8 cellular contexts compared by ENCODE assay signal in the genomic region with DNA sequence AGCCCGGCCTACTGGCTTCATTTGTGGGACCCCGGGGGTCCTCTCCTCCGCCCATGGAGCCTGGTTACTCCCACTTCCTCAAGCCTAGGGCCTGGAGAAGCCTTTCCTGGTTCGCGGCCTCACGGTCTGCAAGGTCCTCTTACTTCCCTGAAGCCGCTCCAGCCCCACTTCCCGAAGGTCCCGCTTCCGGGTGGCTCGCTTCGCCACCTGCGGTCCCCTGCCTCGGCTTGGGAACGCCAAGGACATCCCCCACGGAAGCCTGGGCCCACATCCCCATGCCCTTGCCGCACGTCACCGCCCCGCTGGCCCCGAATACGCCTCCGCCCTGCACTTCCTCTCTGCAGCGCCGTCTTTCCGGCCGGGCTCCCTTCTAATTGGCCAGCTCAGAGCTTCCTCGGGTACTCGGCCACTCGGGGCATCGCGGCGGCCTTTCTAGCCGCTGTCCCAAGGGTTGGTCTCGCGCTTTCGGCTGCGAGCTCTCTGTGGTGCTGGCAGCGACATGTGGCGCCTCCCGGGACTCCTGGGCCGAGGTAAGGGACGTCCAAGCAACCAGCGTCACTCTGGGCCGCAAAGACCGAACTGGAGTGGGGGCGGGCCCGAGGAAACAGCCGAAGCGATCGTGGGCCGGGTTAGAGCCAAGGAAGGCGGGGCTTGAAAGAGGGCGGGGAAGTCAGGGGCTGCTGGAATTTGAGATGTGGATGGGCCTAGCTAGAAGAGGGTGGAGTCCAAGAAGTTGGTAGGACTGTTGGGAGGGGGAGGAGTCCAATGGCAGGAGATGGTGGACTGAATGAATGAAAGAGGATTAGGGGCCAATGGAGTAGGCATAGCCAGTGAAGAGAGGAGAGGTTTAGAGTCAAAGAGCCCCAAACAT. TPM values are rescaled to one million over a fixed set of nuclear protein-coding genes. Genes with fewer than 3 reads are reported as not detected.
DNase-seq lines count a peak whose midpoint lies in the region; ATAC-seq and TF ChIP-seq lines count a peak whose summit lies in the region.

DELE1 (plus strand) TSS at position 429 of the 871 bp plus-strand sequence; CDS start at position 500, 71 bp downstream.

- no peaks in the 10 kb centered on the region for H3K9me3 Mint-ChIP-seq in IgD-negative memory B cell
- no peaks in the 10 kb centered on the region for H3K9me3 Mint-ChIP-seq in activated T-cell treated with anti-CD3 and anti-CD28 coated beads, Interleukin-2, amount 50 U/mL, for 4 hours

- POLR2A ChIA-PET in Panc1 (lab: Charles Lee): interaction anchor here (0.6 kb wide), 1 partner anchor 228 kb away, joined by 3 read pairs; no protein-coding TSS in a partner anchor

- H3K36me3 ChIP-seq in Panc1 (ENCODE audit: control insufficient read depth, insufficient read depth, low read length) (peaks cover 10% of the 10 kb centered on the region), esophagus (ENCODE audit: control insufficient read depth in 2 of 2, insufficient read depth in 2 of 2, low read length in 1 of 2) (peaks cover 3 to 19% of the 10 kb centered on the region in 2 donors), muscle layer of colon (ENCODE audit: insufficient read depth, low read length) (peaks cover 32% of the 10 kb centered on the region)

- 0 to 1% methylated on average over 54 of the region's 54 CpGs for WGBS in esophagus, 2 donors

- peak within 1 kb of the TSS; percentile 90 to 98 (median 92) for H3K4me3 Mint-ChIP-seq in IgD-negative memory B cell
- peak within 1 kb of the TSS; percentile 87 for H3K4me3 Mint-ChIP-seq in activated T-cell treated with anti-CD3 and anti-CD28 coated beads, Interleukin-2, amount 50 U/mL, for 4 hours

- BruUV-seq in Panc1 (replicated peaks; lab: Mats Ljungman, UMichigan): TSS peak; percentile 75

- no peak for TF ChIP-seq CTCF in Panc1 (IDR thresholded peaks at IDR 0.05)

- H3K27me3 ChIP-seq in Panc1 (ENCODE audit: control insufficient read depth, insufficient read depth, low read length): no peaks in the 10 kb centered on the region
- H3K27me3 ChIP-seq in esophagus (ENCODE audit: control insufficient read depth in 1 of 2, insufficient read depth in 2 of 2, low read length in 2 of 2): no peaks in the 10 kb centered on the region
- no peaks in the 10 kb centered on the region for H3K27me3 ChIP-seq in muscle layer of colon (ENCODE audit: control insufficient read depth in 1 of 2, insufficient read depth in 2 of 2, low read length in 2 of 2)

- ATAC-seq in GM21529 (IDR thresholded peaks at IDR 0.05; ENCODE audit: unreplicated experiment) (peak; percentile 98), Panc1 (peak; percentile 98)
- ATAC-seq in activated T-cell treated with anti-CD3 and anti-CD28 coated beads, Interleukin-2, amount 50 U/mL, for 4 hours: peak; percentile 96 to 97

- intact Hi-C loops in Panc1 (cut with micrococcal nuclease; ENCODE audit: unreplicated experiment): no loop called here

- CTCF ChIA-PET in Panc1 (lab: Charles Lee): interaction anchor here (1.0 kb wide), 1 partner anchor 37 kb away, joined by 6 read pairs; no protein-coding TSS in a partner anchor

- peaks cover 6% of the 10 kb centered on the region for H3K36me3 Mint-ChIP-seq in IgD-negative memory B cell
- H3K36me3 Mint-ChIP-seq in activated T-cell treated with anti-CD3 and anti-CD28 coated beads, Interleukin-2, amount 50 U/mL, for 4 hours (ENCODE audit: insufficient read depth): peaks cover 30% of the 10 kb centered on the region

- in situ Hi-C loops in Panc1 (cut with HindIII; ENCODE audit: low pct_unique_long_range_greater_than_20kb, low sequenced_read_pairs): no loop called here

- H3K27me3 Mint-ChIP-seq in IgD-negative memory B cell: no peaks in the 10 kb centered on the region
- no peaks in the 10 kb centered on the region for H3K27me3 Mint-ChIP-seq in activated T-cell treated with anti-CD3 and anti-CD28 coated beads, Interleukin-2, amount 50 U/mL, for 4 hours (ENCODE audit: low read depth)

- no peaks in the 10 kb centered on the region for H3K9me3 ChIP-seq in Panc1 (ENCODE audit: control insufficient read depth, insufficient read depth, low read depth, low read length)
- no peaks in the 10 kb centered on the region for H3K9me3 ChIP-seq in esophagus (ENCODE audit: control insufficient read depth in 2 of 2, insufficient read depth in 1 of 2, low read depth in 1 of 2, low read length in 1 of 2)
- no peaks in the 10 kb centered on the region for H3K9me3 ChIP-seq in muscle layer of colon (ENCODE audit: low read length)

- peak within 1 kb of the TSS; percentile 97 for H3K27ac ChIP-seq in Panc1 (ENCODE audit: low read length)
- H3K27ac ChIP-seq in esophagus (ENCODE audit: low read depth in 2 of 2, low read length in 1 of 2): peak within 1 kb of the TSS; percentile 99 to 100
- peak within 1 kb of the TSS; percentile 98 for H3K27ac ChIP-seq in muscle layer of colon (ENCODE audit: low read depth, low read length)

- DNase-seq in DMS153 (lab: John Stamatoyannopoulos, UW) (peak; percentile 66), Panc1 (ENCODE audit: low read depth, low spot score) (peak; percentile 81)
- DNase-seq in activated T-cell treated with anti-CD3 and anti-CD28 coated beads, Interleukin-2, amount 50 U/mL, for 4 hours: peak; percentile 84
- DNase-seq in stimulated activated CD8-positive, alpha-beta memory T cell treated with anti-CD3 and anti-CD28 coated beads, Interleukin-7, amount 100 ng/mL, for 24 hours (ENCODE audit: low read depth): peak; percentile 93

- H3K4me1 ChIP-seq in Panc1 (ENCODE audit: control insufficient read depth, insufficient read depth, low read length) (peaks cover 3% of the 10 kb centered on the region; the same call in 1 of the 2 replicates), esophagus (ENCODE audit: control insufficient read depth in 2 of 2, insufficient read depth in 2 of 2, low read length in 1 of 2) (peaks cover 0 to 6% of the 10 kb centered on the region in 2 donors), muscle layer of colon (ENCODE audit: insufficient read depth, low read length) (peaks cover 14% of the 10 kb centered on the region)

- H3K4me1 Mint-ChIP-seq in IgD-negative memory B cell: peaks cover 19 to 22% (median 20%) of the 10 kb centered on the region in 3 donors
- peaks cover 29% of the 10 kb centered on the region for H3K4me1 Mint-ChIP-seq in activated T-cell treated with anti-CD3 and anti-CD28 coated beads, Interleukin-2, amount 50 U/mL, for 4 hours (ENCODE audit: low read depth)

- peak within 1 kb of the TSS; percentile 68 to 85 for H3K4me3 ChIP-seq in Panc1 (ENCODE audit: low read depth in 2 of 2, low read length in 2 of 2)
- peak within 1 kb of the TSS; percentile 62 to 89 for H3K4me3 ChIP-seq in esophagus (ENCODE audit: low read depth in 1 of 2, low read length in 2 of 2)
- H3K4me3 ChIP-seq in muscle layer of colon (ENCODE audit: low read depth in 1 of 2, low read length in 2 of 2): peak within 1 kb of the TSS; percentile 97

- peak within 1 kb of the TSS; percentile 94 to 99 (median 95) for H3K27ac Mint-ChIP-seq in IgD-negative memory B cell

- peak within 1 kb of the TSS; percentile 98 for H3K9ac ChIP-seq in muscle layer of colon (ENCODE audit: low read length)

RNA-seq across cellular contexts. Expression of gene DELE1, which starts in this region (rescaled TPM):
- polyA plus RNA-seq in IgD-negative memory B cell (32.3 TPM), esophagus (10 to 100 TPM; 30.4 to 30.5 TPM)
- total RNA-seq in Panc1 (2021; ENCODE audit: unreplicated experiment): 78.4 TPM
- 85.5 TPM for polyA plus RNA-seq in Panc1 (2012; ENCODE audit: insufficient read length)
- 10 to 100 TPM; 40.3 to 59.8 (median 49.8) TPM for total RNA-seq in activated T-cell treated with anti-CD3 and anti-CD28 coated beads, Interleukin-2, amount 50 U/mL, for 4 hours

Comparison
In these comparisons a context has a peak if more than half of its experiments do, and no peak if none do; other contexts are left out.
1. Peak in every context shown above with its lines: DNase-seq, ATAC-seq, H3K4me3 ChIP-seq and H3K27ac ChIP-seq.